In the genomic region with DNA sequence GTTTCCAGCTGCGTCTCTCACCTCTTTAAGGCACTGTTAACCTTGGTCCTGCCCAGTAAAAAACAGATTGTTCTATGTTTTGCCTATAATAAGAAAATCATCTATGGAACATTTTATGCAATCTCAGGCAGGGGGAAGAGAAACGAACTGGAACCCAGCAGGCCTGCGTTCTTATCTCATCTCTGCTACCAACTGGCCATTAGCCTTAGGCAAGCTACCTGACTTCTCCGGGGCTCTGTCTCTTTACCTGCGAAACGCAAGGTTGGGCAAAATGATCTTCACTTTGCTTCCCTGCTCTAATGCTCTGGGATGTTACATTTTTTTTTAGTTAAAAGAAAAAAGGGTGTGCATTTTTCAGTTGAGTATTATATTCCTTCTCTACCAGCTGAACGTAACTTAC, we compare ENCODE assay signal across 30 cellular contexts.
DNase-seq lines count a peak whose midpoint lies in the region; ATAC-seq lines count a peak whose summit lies in the region.
"Had no signal": no experiment of that assay in that cellular context is flagged by ENCODE, and none has a peak within 500 bp of the region (broad histone marks: within the 10 kb centered on the region; RNA-seq: fewer than 3 reads in every experiment).

No MANE protein-coding gene starts in this region.

- CTCF ChIA-PET in naive thymus-derived CD4-positive, alpha-beta T cell (lab: Charles Lee), result interaction anchor here (0.6 to 0.9 kb wide), 2 partner anchors 11 to 340 kb away, joined by 3 read pairs; no protein-coding TSS in a partner anchor

- H3K36me3 ChIP-seq in naive thymus-derived CD4-positive, alpha-beta T cell (ENCODE audit: control insufficient read depth in 2 of 3, insufficient read depth in 3 of 3, low read length in 3 of 3), result no peaks in the 10 kb centered on the region
- H3K36me3 ChIP-seq: vagina had no signal

- intact Hi-C loops in naive thymus-derived CD4-positive, alpha-beta T cell (cut with micrococcal nuclease), result no loop called here

- ATAC-seq in activated T-cell treated with anti-CD3 and anti-CD28 coated beads, Interleukin-2, amount 50 U/mL, for 72 hours (replicated peaks in 1 of 2), result no peak
- no peak for ATAC-seq in activated T-cell treated with anti-CD3 and anti-CD28 coated beads, Interleukin-2, amount 50 U/mL, for 4 hours
- no peak for ATAC-seq in naive thymus-derived CD4-positive, alpha-beta T cell
- no peak for ATAC-seq in HG03108 (IDR thresholded peaks at IDR 0.05; ENCODE audit: unreplicated experiment)
- ATAC-seq: activated naive CD4-positive, alpha-beta T cell treated with anti-CD3 and anti-CD28 coated beads, Interleukin-2, amount 50 U/mL, for 72 hours; gastroesophageal sphincter; GM12878; HepG2; left colon had no signal

- no peak for DNase-seq in activated T-cell treated with anti-CD3 and anti-CD28 coated beads, Interleukin-2, amount 50 U/mL, for 72 hours
- no peak for DNase-seq in activated T-cell treated with anti-CD3 and anti-CD28 coated beads, Interleukin-2, amount 50 U/mL, for 4 hours
- no peak for DNase-seq in naive thymus-derived CD4-positive, alpha-beta T cell
- DNase-seq in NCI-H2196 (lab: John Stamatoyannopoulos, UW; ENCODE audit: unreplicated experiment), result no peak
- no peak for DNase-seq in NCI-H524 treated with DMSO at 0.1 percent for 48 hours (lab: John Stamatoyannopoulos, UW)
- DNase-seq: activated B cell treated with CpG ODN at 0.5 μM for 24 hours; CD4-positive, alpha-beta memory T cell; HFFc6; hippocampal formation; left colon; NCI-H1048; NCI-H1694 treated with DMSO at 0.1 percent for 48 hours; NCI-H2171 treated with DMSO at 0.1 percent for 48 hours; NCI-H526; NK-92 treated with Interleukin-12 subunit alpha and Interleukin-12 subunit beta, amount 100 ng/mL, for 24 hours; Right ventricle myocardium superior; stimulated activated CD4-positive, alpha-beta T cell treated with anti-CD3 and anti-CD28 coated beads, Interleukin-4, amount 100 ng/mL, for 1 hour; SW 1271; testis had no signal

- H3K4me3 Mint-ChIP-seq in activated T-cell treated with anti-CD3 and anti-CD28 coated beads, Interleukin-2, amount 50 U/mL, for 72 hours, result peak overlapping the region; percentile 8 to 56
- no peak overlapping the region for H3K4me3 Mint-ChIP-seq in activated T-cell treated with anti-CD3 and anti-CD28 coated beads, Interleukin-2, amount 50 U/mL, for 4 hours
- peak overlapping the region; percentile 29 to 80 (median 56) for H3K4me3 Mint-ChIP-seq in naive thymus-derived CD4-positive, alpha-beta T cell
- H3K4me3 Mint-ChIP-seq: activated B cell treated with CpG ODN at 0.5 μM for 24 hours; CD4-positive, alpha-beta memory T cell; GM23338; HFFc6; memory B cell had no signal

- peaks cover 1 to 3% of the 10 kb centered on the region in 2 donors for H3K9me3 Mint-ChIP-seq in activated T-cell treated with anti-CD3 and anti-CD28 coated beads, Interleukin-2, amount 50 U/mL, for 72 hours
- peaks cover 11% of the 10 kb centered on the region for H3K9me3 Mint-ChIP-seq in activated T-cell treated with anti-CD3 and anti-CD28 coated beads, Interleukin-2, amount 50 U/mL, for 4 hours
- H3K9me3 Mint-ChIP-seq in naive thymus-derived CD4-positive, alpha-beta T cell, result peaks cover 0 to 20% (median 10%) of the 10 kb centered on the region in 11 donors

- POLR2A ChIA-PET in naive thymus-derived CD4-positive, alpha-beta T cell (lab: Charles Lee), result interaction anchor here (0.6 to 2.1 kb wide), 4 partner anchors 9 to 97 kb away, joined by 3 to 6 read pairs (median 4); no protein-coding TSS in a partner anchor

- peaks cover 0 to 6% (median 0%) of the 10 kb centered on the region in 3 experiments for H3K9me3 ChIP-seq in naive thymus-derived CD4-positive, alpha-beta T cell (ENCODE audit: control insufficient read depth in 2 of 3, low read length in 3 of 3)
- H3K9me3 ChIP-seq: gastroesophageal sphincter, testis, vagina had no signal

- H3K27ac ChIP-seq in cingulate gyrus (ENCODE audit: low read depth, low read length) (peak overlapping the region; percentile 95), temporal lobe (ENCODE audit: low read depth, low read length) (peak overlapping the region; percentile 87)
- H3K27ac ChIP-seq in naive thymus-derived CD4-positive, alpha-beta T cell (ENCODE audit: low read depth, low read length), result no peak overlapping the region
- H3K27ac ChIP-seq: PC-9, testis had no signal

- no peak overlapping the region for H3K4me3 ChIP-seq in naive thymus-derived CD4-positive, alpha-beta T cell (ENCODE audit: low read length)
- H3K4me3 ChIP-seq: gastroesophageal sphincter, GM12878, GM23338, PC-9, testis, vagina had no signal

- H3K27ac Mint-ChIP-seq in activated T-cell treated with anti-CD3 and anti-CD28 coated beads, Interleukin-2, amount 50 U/mL, for 72 hours, result peak overlapping the region; percentile 10
- peak overlapping the region in 5 of 9 donors; percentile 38 to 68 (median 46) for H3K27ac Mint-ChIP-seq in naive thymus-derived CD4-positive, alpha-beta T cell
- H3K27ac Mint-ChIP-seq: activated B cell treated with CpG ODN at 0.5 μM for 24 hours, GM23338, memory B cell had no signal

- H3K4me1 Mint-ChIP-seq in activated T-cell treated with anti-CD3 and anti-CD28 coated beads, Interleukin-2, amount 50 U/mL, for 72 hours (ENCODE audit: low read depth), result peaks cover 43% of the 10 kb centered on the region
- peaks cover 23% of the 10 kb centered on the region for H3K4me1 Mint-ChIP-seq in activated T-cell treated with anti-CD3 and anti-CD28 coated beads, Interleukin-2, amount 50 U/mL, for 4 hours (ENCODE audit: low read depth)
- peaks cover 23 to 46% (median 28%) of the 10 kb centered on the region in 7 donors for H3K4me1 Mint-ChIP-seq in naive thymus-derived CD4-positive, alpha-beta T cell

- peaks cover 0 to 17% of the 10 kb centered on the region in 2 donors for H3K4me1 ChIP-seq in naive thymus-derived CD4-positive, alpha-beta T cell (ENCODE audit: control insufficient read depth in 2 of 2, insufficient read depth in 2 of 2, low read length in 2 of 2)
- H3K4me1 ChIP-seq: testis had no signal

- H3K27me3 ChIP-seq in naive thymus-derived CD4-positive, alpha-beta T cell (ENCODE audit: control insufficient read depth in 2 of 2, insufficient read depth in 2 of 2, low read length in 2 of 2), result no peaks in the 10 kb centered on the region
- H3K27me3 ChIP-seq: gastroesophageal sphincter, testis, vagina had no signal

- H3K27me3 Mint-ChIP-seq in activated T-cell treated with anti-CD3 and anti-CD28 coated beads, Interleukin-2, amount 50 U/mL, for 72 hours (ENCODE audit: low read depth), result no peaks in the 10 kb centered on the region
- H3K27me3 Mint-ChIP-seq in activated T-cell treated with anti-CD3 and anti-CD28 coated beads, Interleukin-2, amount 50 U/mL, for 4 hours (ENCODE audit: low read depth), result no peaks in the 10 kb centered on the region
- H3K27me3 Mint-ChIP-seq in naive thymus-derived CD4-positive, alpha-beta T cell, result no peaks in the 10 kb centered on the region
- H3K27me3 Mint-ChIP-seq: activated B cell treated with CpG ODN at 0.5 μM for 24 hours; CD4-positive, alpha-beta memory T cell; memory B cell had no signal

- H3K36me3 Mint-ChIP-seq in activated T-cell treated with anti-CD3 and anti-CD28 coated beads, Interleukin-2, amount 50 U/mL, for 72 hours (ENCODE audit: insufficient read depth in 2 of 2), result peaks cover 9 to 11% of the 10 kb centered on the region in 2 donors
- H3K36me3 Mint-ChIP-seq in activated T-cell treated with anti-CD3 and anti-CD28 coated beads, Interleukin-2, amount 50 U/mL, for 4 hours (ENCODE audit: insufficient read depth), result peaks cover 11% of the 10 kb centered on the region
- H3K36me3 Mint-ChIP-seq in naive thymus-derived CD4-positive, alpha-beta T cell, result peaks cover 0 to 28% (median 14%) of the 10 kb centered on the region in 5 donors
